Comparison of ENCODE assay signal across 10 cellular contexts in the genomic region with DNA sequence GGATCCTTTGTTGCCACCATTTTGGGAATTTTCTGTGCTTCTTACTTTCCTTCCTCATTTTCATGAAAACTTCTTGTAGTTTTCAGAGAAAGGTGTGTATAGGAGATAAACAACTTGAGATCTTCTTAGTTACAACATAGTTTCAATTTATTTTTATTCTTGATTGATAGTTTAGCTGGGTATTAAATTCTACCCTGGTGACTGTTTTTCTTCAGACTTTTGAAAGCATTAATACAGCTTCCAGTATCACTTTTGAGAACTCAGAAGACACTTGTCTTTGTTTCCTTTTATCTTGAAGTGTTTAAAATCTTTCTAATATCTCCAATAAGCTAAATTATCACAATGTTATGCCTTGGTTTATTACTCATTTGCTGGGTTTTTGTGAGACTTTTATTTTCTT.
"Had no signal": no experiment of that assay in that cellular context is flagged by ENCODE, and none has a peak within 500 bp of the region (broad histone marks: within the 10 kb centered on the region; RNA-seq: fewer than 3 reads in every experiment).

No MANE protein-coding gene starts in this region.

- H3K9ac ChIP-seq: GM23248 had no signal

- H3K9me3 ChIP-seq: HAP-1 had no signal

- H3K27ac ChIP-seq: GM23248 had no signal

- H3K4me2 ChIP-seq: GM23338 had no signal

- H2AFZ ChIP-seq: GM23248, GM23338 had no signal

- H3K27ac Mint-ChIP-seq: GM23338, HFFc6 had no signal

- ATAC-seq: GM23338, HCT116 had no signal

- FAIRE-seq: H1, H54 had no signal

- H3K36me3 ChIP-seq: HAP-1 had no signal

- DNase-seq: GM23248, GOT3, H7, HCEC 1CT, HFFc6 had no signal

- H3K4me1 ChIP-seq: HAP-1 had no signal

- H3K4me3 ChIP-seq: GM23248, GM23338, HAP-1 had no signal

- H3K4me1 Mint-ChIP-seq: GM23338 had no signal

- H3K4me3 Mint-ChIP-seq: GM23338, HFFc6 had no signal
